8 cellular contexts compared by ENCODE assay signal in genomic region chr1:69871412-69871811, GRCh38.
"Had no signal": no experiment of that assay in that cellular context is flagged by ENCODE, and none has a peak within 500 bp of the region (broad histone marks: within the 10 kb centered on the region; RNA-seq: fewer than 3 reads in every experiment).

No MANE protein-coding gene starts in this region.

- H3K4me3 ChIP-seq: GM12878 had no signal

- ATAC-seq: GM12878 had no signal

- FAIRE-seq: G401.6, GM12878, GM12891, GM12892, GM18507, GM19239 had no signal

- DNase-seq: GDM1, GF-D8 had no signal
